Comparison of ENCODE assay signal across 8 cellular contexts in genomic region chr9:33473216-33473615, GRCh38. TPM values are rescaled to one million over a fixed set of nuclear protein-coding genes. Genes with fewer than 3 reads are reported as not detected.
DNase-seq lines count a peak whose midpoint lies in the region; ATAC-seq and TF ChIP-seq lines count a peak whose summit lies in the region.

No MANE protein-coding gene starts in this region.

- H3K9me2 ChIP-seq in Karpas-422 (replicated peaks; ENCODE audit: insufficient read depth, low read length), result no peaks in the 10 kb centered on the region

- no peaks in the 10 kb centered on the region for H3K27me3 Mint-ChIP-seq in natural killer cell (ENCODE audit: low read depth in 2 of 2)

- H3K27ac ChIP-seq in Karpas-422 (ENCODE audit: low read length) (no peak overlapping the region; the same call in 1 of the 2 replicates), ectodermal cell (ENCODE audit: insufficient read depth, low read depth, low read length, poor library complexity, severe bottlenecking) (no peak overlapping the region)

- peaks cover 21% of the 10 kb centered on the region in 2 donors for H3K4me1 Mint-ChIP-seq in natural killer cell

- H3K36me3 ChIP-seq in Karpas-422 (ENCODE audit: insufficient read depth, low read length), result peaks cover 19% of the 10 kb centered on the region
- H3K36me3 ChIP-seq in ectodermal cell (ENCODE audit: control insufficient read depth, insufficient read depth, low read length), result peaks cover 10% of the 10 kb centered on the region

- DNase-seq in AG10803 (ENCODE audit: low read depth), result no peak
- no peak for DNase-seq in Karpas-422
- peak; percentile 14 for DNase-seq in natural killer cell
- no peak for DNase-seq in SW480 (ENCODE audit: low spot score)
- DNase-seq in left colon, result no peak
- no peak for DNase-seq in foreskin melanocyte

- peak overlapping the region; percentile 100 for H3K4me3 Mint-ChIP-seq in natural killer cell

- H3K4me3 ChIP-seq in AG10803 (ENCODE audit: low read length), result peak overlapping the region; percentile 98
- H3K4me3 ChIP-seq in Karpas-422 (ENCODE audit: low read length), result peak overlapping the region; percentile 89
- H3K4me3 ChIP-seq in ectodermal cell (ENCODE audit: insufficient read depth, low read depth, low read length), result peak overlapping the region; percentile 99

- H3K9ac ChIP-seq in Karpas-422 (ENCODE audit: low read length), result peak overlapping the region; percentile 80

- H3K27me3 ChIP-seq in Karpas-422 (ENCODE audit: low read length) (no peaks in the 10 kb centered on the region), ectodermal cell (ENCODE audit: control insufficient read depth, insufficient read depth, low read length, poor library complexity, severe bottlenecking) (no peaks in the 10 kb centered on the region)

- H3K4me1 ChIP-seq in Karpas-422 (ENCODE audit: low read length) (peaks cover 17% of the 10 kb centered on the region), ectodermal cell (ENCODE audit: control insufficient read depth, insufficient read depth, low read length) (no peaks in the 10 kb centered on the region)

- H3K9me3 ChIP-seq in Karpas-422 (ENCODE audit: low read length), result no peaks in the 10 kb centered on the region
- no peaks in the 10 kb centered on the region for H3K9me3 ChIP-seq in ectodermal cell (ENCODE audit: control insufficient read depth, low read length)

- TF ChIP-seq CTCF in AG10803 (conservative IDR thresholded peaks at IDR 0.05; ENCODE audit: low read length) (no peak), natural killer cell (IDR thresholded peaks at IDR 0.05) (no peak)

- H2AFZ ChIP-seq in Karpas-422 (ENCODE audit: low read length), result no peak overlapping the region

- ATAC-seq in natural killer cell (no peak), left colon (no peak), GM19455 (IDR thresholded peaks at IDR 0.05; ENCODE audit: unreplicated experiment) (no peak)

- no peaks in the 10 kb centered on the region for H3K9me3 Mint-ChIP-seq in natural killer cell

- WGBS in ectodermal cell, 2 experiments, result 3 to 5% methylated on average over 14 of the region's 14 CpGs

- peaks cover 8% of the 10 kb centered on the region for H3K36me3 Mint-ChIP-seq in natural killer cell

- intact Hi-C loops in natural killer cell (cut with micrococcal nuclease) (loop anchor here (2.0 to 10.0 kb wide), 2 partner anchors 26 to 208 kb away; partner anchors contain the start of genes AQP3, BAG1 and CHMP5), left colon (cut with DNase I, micrococcal nuclease) (no loop called here)

- peak overlapping the region; percentile 93 to 96 for H3K27ac Mint-ChIP-seq in natural killer cell

- H3K79me2 ChIP-seq in Karpas-422 (ENCODE audit: low read length), result peaks cover 32% of the 10 kb centered on the region

- no peaks in the 10 kb centered on the region for H4K20me1 ChIP-seq in Karpas-422 (ENCODE audit: insufficient read depth, low read depth, low read length)

- H3K4me2 ChIP-seq in Karpas-422 (ENCODE audit: low read depth, low read length, poor library complexity, severe bottlenecking), result peak overlapping the region; percentile 82

RNA-seq across cellular contexts. Expression of gene NOL6, which starts 0.5 kb away (rescaled TPM):
- 18.6 and 19.7 TPM in 2 replicates for total RNA-seq in Karpas-422 (2014; rRNA removed; shearing (Covaris generic); ENCODE audit: low replicate concordance)
- polyA plus RNA-seq in ectodermal cell (2013, experiment 1 of 4), result 27.8 TPM
- 32.9 TPM for polyA plus RNA-seq in ectodermal cell (2013, experiment 2 of 4)
- polyA plus RNA-seq in ectodermal cell (2013, experiment 3 of 4), result 18.8 TPM
- polyA plus RNA-seq in ectodermal cell (2013, experiment 4 of 4), result 23.4 TPM
- 10 to 100 TPM; 34.2 to 42.2 (median 38.2) TPM for total RNA-seq in natural killer cell
- 10 to 100 TPM; 14.4 to 20.3 TPM for total RNA-seq in left colon

RNA-seq across cellular contexts. Expression of gene AQP3, which starts 25.8 kb away (rescaled TPM):
- not detected in 2 replicates for total RNA-seq in Karpas-422 (2014; rRNA removed; shearing (Covaris generic); ENCODE audit: low replicate concordance)
- polyA plus RNA-seq in ectodermal cell (2013, experiment 1 of 4), result 2.5 TPM
- polyA plus RNA-seq in ectodermal cell (2013, experiment 2 of 4), result 1.2 TPM
- polyA plus RNA-seq in ectodermal cell (2013, experiment 3 of 4), result 2.7 TPM
- 1.9 TPM for polyA plus RNA-seq in ectodermal cell (2013, experiment 4 of 4)
- total RNA-seq in natural killer cell (10 to 100 TPM in 1 of 3 donors, 1 to 10 TPM in 2; 3.9 to 12.7 (median 6.1) TPM), left colon (1 to 10 TPM; 6.8 to 8.4 TPM)

RNA-seq across cellular contexts. Expression of gene ANKRD18B, which starts 50.8 kb away (rescaled TPM):
- total RNA-seq in Karpas-422 (2014; rRNA removed; shearing (Covaris generic); ENCODE audit: low replicate concordance), result not detected in 2 replicates
- 15.9 TPM for polyA plus RNA-seq in ectodermal cell (2013, experiment 1 of 4)
- polyA plus RNA-seq in ectodermal cell (2013, experiment 2 of 4), result 14.4 TPM
- 10.4 TPM for polyA plus RNA-seq in ectodermal cell (2013, experiment 3 of 4)
- 14.9 TPM for polyA plus RNA-seq in ectodermal cell (2013, experiment 4 of 4)
- total RNA-seq in natural killer cell (under 1 TPM in 1 of 3 donors, not detected in 2; 0.13 TPM), left colon (under 1 TPM in 1 of 2 donors, not detected in 1; 0.64 TPM)
